11 cellular contexts compared by ENCODE assay signal in genomic region chr2:86788881-86789686, GRCh38. TPM values are rescaled to one million over a fixed set of nuclear protein-coding genes. Genes with fewer than 3 reads are reported as not detected.
DNase-seq lines count a peak whose midpoint lies in the region; ATAC-seq and TF ChIP-seq lines count a peak whose summit lies in the region.
"Had no signal": no experiment of that assay in that cellular context is flagged by ENCODE, and none has a peak within 500 bp of the region (broad histone marks: within the 10 kb centered on the region; RNA-seq: fewer than 3 reads in every experiment).

No MANE protein-coding gene starts in this region.

- H3K4me1 ChIP-seq in A673 (ENCODE audit: insufficient read depth, low read length, poor library complexity, severe bottlenecking) (peaks cover 12% of the 10 kb centered on the region), Peyer's patch (peaks cover 0 to 31% (median 4%) of the 10 kb centered on the region in 4 donors), esophagus (ENCODE audit: control insufficient read depth in 2 of 2, insufficient read depth in 2 of 2, low read length in 1 of 2) (peaks cover 18 to 22% of the 10 kb centered on the region in 2 donors)

- H3K27me3 ChIP-seq in A673 (replicated peaks; ENCODE audit: insufficient read depth, low read depth, low read length, poor library complexity), result peaks cover 70% of the 10 kb centered on the region
- peaks cover 0 to 29% of the 10 kb centered on the region in 2 donors for H3K27me3 ChIP-seq in Peyer's patch
- H3K27me3 ChIP-seq in esophagus (ENCODE audit: control insufficient read depth in 1 of 2, insufficient read depth in 2 of 2, low read length in 2 of 2), result peaks cover 0 to 19% of the 10 kb centered on the region in 2 donors

- H3K4me3 Mint-ChIP-seq in natural killer cell treated with Interleukin-12 subunit alpha and Interleukin-12 subunit beta and Interleukin-15 and Interleukin-18, amount 100 ng/mL, for 72 hours, result peak overlapping the region; percentile 59
- H3K4me3 Mint-ChIP-seq: dendritic cell treated with granulocyte-macrophage colony-stimulating factor and Interleukin-4, amounts not matched to agents 40 ng/mL and 50 ng/mL, for 4 days had no signal

- no peaks in the 10 kb centered on the region for H3K27me3 Mint-ChIP-seq in natural killer cell treated with Interleukin-12 subunit alpha and Interleukin-12 subunit beta and Interleukin-15 and Interleukin-18, amount 100 ng/mL, for 72 hours

- H3K4me3 ChIP-seq in A673 (ENCODE audit: low read depth, low read length, poor library complexity, severe bottlenecking) (no peak overlapping the region), Peyer's patch (peak overlapping the region; percentile 31 to 47 (median 40)), esophagus (ENCODE audit: low read depth in 1 of 2, low read length in 2 of 2) (peak overlapping the region; percentile 28 to 37)

- TF ChIP-seq POLR2A in Peyer's patch (IDR thresholded peaks at IDR 0.05), result no peak

- ATAC-seq in natural killer cell treated with Interleukin-12 subunit alpha and Interleukin-12 subunit beta and Interleukin-15 and Interleukin-18, amount 100 ng/mL, for 72 hours, result no peak
- no peak for ATAC-seq in GM18520 (IDR thresholded peaks at IDR 0.05; ENCODE audit: unreplicated experiment)

- TF ChIP-seq CTCF in A673 (conservative IDR thresholded peaks at IDR 0.05; ENCODE audit: low read depth, low read length), result no peak
- no peak for TF ChIP-seq CTCF in Peyer's patch (IDR thresholded peaks at IDR 0.05)

- H3K9me3 Mint-ChIP-seq in natural killer cell treated with Interleukin-12 subunit alpha and Interleukin-12 subunit beta and Interleukin-15 and Interleukin-18, amount 100 ng/mL, for 72 hours, result no peaks in the 10 kb centered on the region
- H3K9me3 Mint-ChIP-seq: dendritic cell treated with granulocyte-macrophage colony-stimulating factor and Interleukin-4, amounts not matched to agents 40 ng/mL and 50 ng/mL, for 4 days had no signal

- CTCF ChIA-PET in A673 (lab: Charles Lee), result interaction anchor here (0.6 kb wide), 1 partner anchor 45 kb away, joined by 9 read pairs; no protein-coding TSS in a partner anchor

- peak overlapping the region; percentile 45 to 91 for H3K27ac Mint-ChIP-seq in natural killer cell treated with Interleukin-12 subunit alpha and Interleukin-12 subunit beta and Interleukin-15 and Interleukin-18, amount 100 ng/mL, for 72 hours
- H3K27ac Mint-ChIP-seq: dendritic cell treated with granulocyte-macrophage colony-stimulating factor and Interleukin-4, amounts not matched to agents 40 ng/mL and 50 ng/mL, for 4 days had no signal

- peaks cover 53 to 59% of the 10 kb centered on the region in 2 donors for H3K4me1 Mint-ChIP-seq in natural killer cell treated with Interleukin-12 subunit alpha and Interleukin-12 subunit beta and Interleukin-15 and Interleukin-18, amount 100 ng/mL, for 72 hours (ENCODE audit: low read depth in 2 of 2)

- no peaks in the 10 kb centered on the region for H3K36me3 ChIP-seq in A673 (ENCODE audit: insufficient read depth, low read length, poor library complexity, severe bottlenecking)
- H3K36me3 ChIP-seq in Peyer's patch, result no peaks in the 10 kb centered on the region
- H3K36me3 ChIP-seq in esophagus (ENCODE audit: control insufficient read depth in 2 of 2, insufficient read depth in 2 of 2, low read length in 1 of 2), result no peaks in the 10 kb centered on the region

- 5% methylated on average over 64 of the region's 64 CpGs for WGBS in esophagus, 2 donors

- DNase-seq in A673 (ENCODE audit: low spot score) (peak; percentile 23), Peyer's patch (no peak), NCI-H2171 (lab: John Stamatoyannopoulos, UW) (no peak), kidney tubule cell (ENCODE audit: low spot score) (no peak), A172 (ENCODE audit: low spot score) (no peak)
- DNase-seq in natural killer cell treated with Interleukin-12 subunit alpha and Interleukin-12 subunit beta and Interleukin-15 and Interleukin-18, amount 100 ng/mL, for 72 hours (ENCODE audit: low spot score), result no peak
- DNase-seq: Kasumi-1 had no signal

- peaks cover 6% of the 10 kb centered on the region for H3K36me3 Mint-ChIP-seq in natural killer cell treated with Interleukin-12 subunit alpha and Interleukin-12 subunit beta and Interleukin-15 and Interleukin-18, amount 100 ng/mL, for 72 hours

- BruUV-seq in A673 (replicated peaks; lab: Mats Ljungman, UMichigan), result no TSS peak

- intact Hi-C loops in A673 (cut with micrococcal nuclease; ENCODE audit: unreplicated experiment), result no loop called here

- POLR2A ChIA-PET in A673 (lab: Charles Lee; ENCODE audit: low non-redundant PET), result no interaction called here

- no peaks in the 10 kb centered on the region for H3K9me3 ChIP-seq in A673 (ENCODE audit: low read depth, low read length, poor library complexity, severe bottlenecking)
- no peaks in the 10 kb centered on the region for H3K9me3 ChIP-seq in Peyer's patch
- H3K9me3 ChIP-seq in esophagus (ENCODE audit: control insufficient read depth in 2 of 2, insufficient read depth in 1 of 2, low read depth in 1 of 2, low read length in 1 of 2), result no peaks in the 10 kb centered on the region

- no peak overlapping the region for H3K27ac ChIP-seq in A673 (ENCODE audit: low read depth, low read length, poor library complexity, severe bottlenecking)
- peak overlapping the region in 3 of 4 donors; percentile 53 to 72 (median 69) for H3K27ac ChIP-seq in Peyer's patch
- peak overlapping the region; percentile 38 to 47 for H3K27ac ChIP-seq in esophagus (ENCODE audit: low read depth in 2 of 2, low read length in 1 of 2)
- H3K27ac ChIP-seq: RWPE1 had no signal

RNA-seq across cellular contexts. Expression of gene CD8A, which starts 1.6 kb away (rescaled TPM):
- total RNA-seq in A673 (2021) (not detected in 2 replicates), Peyer's patch (1 to 10 TPM; 3.4 to 8.9 (median 4.8) TPM)
- polyA plus RNA-seq in esophagus, result 1 to 10 TPM; 3.5 to 4.2 TPM
- total RNA-seq in natural killer cell treated with Interleukin-12 subunit alpha and Interleukin-12 subunit beta and Interleukin-15 and Interleukin-18, amount 100 ng/mL, for 72 hours, result 10 to 100 TPM; 67.8 to 85.0 TPM
- not detected in 2 replicates for total RNA-seq in A172 (2014; rRNA removed; shearing (Covaris generic))

Comparison
In these comparisons a context has a peak if more than half of its experiments do, and no peak if none do; other contexts are left out.
1. RNA of gene CD8A, which starts 1.6 kb away (total RNA-seq): 67.8 to 85.0 TPM in natural killer cell treated with Interleukin-12 subunit alpha and Interleukin-12 subunit beta and Interleukin-15 and Interleukin-18, amount 100 ng/mL, for 72 hours; 3.4 to 8.9 TPM in Peyer's patch, not detected in A673 and not detected in A172; every median in the first group is over 4 times any median in the second.